ENCODE assay signal across 10 cellular contexts in the genomic region with DNA sequence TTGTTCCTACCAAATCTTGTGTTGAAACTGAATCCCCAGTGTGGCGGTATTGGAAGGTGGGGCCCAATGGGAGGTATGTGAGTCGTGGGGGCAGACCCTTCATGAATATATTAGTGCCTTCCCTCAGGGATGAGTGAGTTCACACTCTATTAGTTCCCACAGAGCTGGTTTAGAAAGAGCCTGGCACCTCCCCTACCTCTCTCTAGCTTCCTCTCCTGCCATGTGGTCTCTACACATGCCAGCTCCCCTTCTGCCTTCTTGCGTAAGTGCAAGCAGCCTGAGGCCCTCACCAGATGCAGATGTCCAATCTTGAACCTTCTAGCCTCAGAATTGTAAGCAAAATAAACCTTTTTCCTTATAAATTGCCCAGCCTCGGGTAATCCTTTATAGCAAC.
DNase-seq lines count a peak whose midpoint lies in the region; ATAC-seq and TF ChIP-seq lines count a peak whose summit lies in the region.
"Had no signal": no experiment of that assay in that cellular context is flagged by ENCODE, and none has a peak within 500 bp of the region (broad histone marks: within the 10 kb centered on the region; RNA-seq: fewer than 3 reads in every experiment).

No MANE protein-coding gene starts in this region.

- DNase-seq in DMS 273 (lab: John Stamatoyannopoulos, UW; ENCODE audit: unreplicated experiment), result peak; percentile 80
- DNase-seq in NCI-H2171 treated with DMSO at 0.1 percent for 48 hours (lab: John Stamatoyannopoulos, UW), result peak; percentile 72
- DNase-seq in cardiac fibroblast (ENCODE audit: low read depth in 2 of 2), result peak; percentile 31 to 77
- DNase-seq in kidney tubule cell (ENCODE audit: low spot score), result peak; percentile 73
- DNase-seq in retina, result no peak
- DNase-seq in RPMI8226, result no peak
- no peak for DNase-seq in stomach

- H3K9me3 ChIP-seq in stomach, result no peaks in the 10 kb centered on the region

- no peaks in the 10 kb centered on the region for H3K4me1 ChIP-seq in stomach

- peak overlapping the region in 2 of 5 donors; percentile 36 to 48 for H3K27ac ChIP-seq in stomach
- H3K27ac ChIP-seq: C4-2B had no signal

- H3K36me3 ChIP-seq in stomach, result no peaks in the 10 kb centered on the region

- H3K4me3 ChIP-seq in cardiac fibroblast (replicated peaks in 1 of 2; ENCODE audit: low read depth in 2 of 2, low read length in 2 of 2) (no peak overlapping the region), stomach (no peak overlapping the region)

- no peak for TF ChIP-seq POLR2A in stomach (IDR thresholded peaks at IDR 0.05)

- intact Hi-C loops in stomach (cut with DNase I; ENCODE audit: low total_unique reads), result no loop called here

- 78 to 90% (median 83%) methylated on average over 4 of the region's 4 CpGs for WGBS in stomach, 5 donors

- TF ChIP-seq EP300 in stomach (IDR thresholded peaks at IDR 0.05), result no peak

- TF ChIP-seq CTCF in cardiac fibroblast (IDR thresholded peaks at IDR 0.05; ENCODE audit: low read depth, low read length), result no peak
- TF ChIP-seq CTCF in stomach (IDR thresholded peaks at IDR 0.05), result no peak

- no peaks in the 10 kb centered on the region for H3K27me3 ChIP-seq in stomach

- ATAC-seq in HG03135 (IDR thresholded peaks at IDR 0.05; ENCODE audit: unreplicated experiment), result no peak
- ATAC-seq: stimulated activated effector memory CD8-positive, alpha-beta T cell treated with anti-CD3 and anti-CD28 coated beads, Interleukin-12 subunit alpha, Interleukin-12 subunit beta, amount 100 ng/mL, for 72 hours had no signal

Comparison
In these comparisons a context has a peak if more than half of its experiments do, and no peak if none do; other contexts are left out.
1. DNase-seq: peak in DMS 273 (single experiment), NCI-H2171 treated with DMSO at 0.1 percent for 48 hours (single experiment), cardiac fibroblast (2 of 2) and kidney tubule cell (single experiment); none in retina (single experiment), RPMI8226 (single experiment) and stomach (single experiment).